In genomic region chr16:57628008-57628781, GRCh38 we compare ENCODE assay signal across 8 cellular contexts. TPM values are rescaled to one million over a fixed set of nuclear protein-coding genes. Genes with fewer than 3 reads are reported as not detected.
DNase-seq lines count a peak whose midpoint lies in the region; ATAC-seq and TF ChIP-seq lines count a peak whose summit lies in the region.

Gene ADGRG1, plus strand, starts transcription at chr16:57628630. Its CDS starts 21,658 bp downstream, at chr16:57650288.

- H3K27me3 ChIP-seq in neural cell (ENCODE audit: insufficient read depth, low read depth, low read length): no peaks in the 10 kb centered on the region

- no peak for ATAC-seq in GM18520 (IDR thresholded peaks at IDR 0.05; ENCODE audit: unreplicated experiment)

- DNase-seq in GM10248 (ENCODE audit: extremely low spot score): peak; percentile 47
- peak; percentile 96 for DNase-seq in NCI-H460 (ENCODE audit: extremely low read depth, low read depth)
- peak; percentile 84 for DNase-seq in activated effector memory CD4-positive, alpha-beta T cell treated with anti-CD3 and anti-CD28 coated beads, Interleukin-2, amount 50 U/mL, for 16 hours
- peak; percentile 94 to 97 for DNase-seq in foreskin fibroblast
- no peak for DNase-seq in activated gamma-delta T cell treated with Interleukin-2 at 50 U/mL for 16 hours

- no peak within 1 kb of the TSS for H2AFZ ChIP-seq in neural cell (ENCODE audit: low read depth, low read length)

- H3K79me2 ChIP-seq in neural cell (replicated peaks; ENCODE audit: insufficient read depth, low read length): no peaks in the 10 kb centered on the region

- no peak for TF ChIP-seq RAD21 in neural cell (conservative IDR thresholded peaks at IDR 0.05)

- no peaks in the 10 kb centered on the region for H3K9me2 ChIP-seq in neural cell (ENCODE audit: insufficient read depth, low read length)

- no peaks in the 10 kb centered on the region for H3F3A ChIP-seq in neural cell (ENCODE audit: insufficient read depth, low read length, poor library complexity, severe bottlenecking)

- peak within 1 kb of the TSS; percentile 16 for H3K9ac ChIP-seq in neural cell (ENCODE audit: low read length)

- TF ChIP-seq EP300 in neural cell (conservative IDR thresholded peaks at IDR 0.05; ENCODE audit: poor library complexity, severe bottlenecking): no peak

- CTCF ChIA-PET in GM10248 (lab: Yijun Ruan, JAX): interaction anchor here (1.2 to 6.2 kb wide), 6 partner anchors 13 to 37 kb away, joined by 3 to 32 read pairs (median 6); no protein-coding TSS in a partner anchor

- TF ChIP-seq CTCF in GM10248 (IDR thresholded peaks at IDR 0.05; ENCODE audit: control extremely low read depth, extremely low read depth, low read depth, missing control alignments): no peak
- TF ChIP-seq CTCF in foreskin fibroblast (IDR thresholded peaks at IDR 0.05; ENCODE audit: low read depth, low read length): no peak
- no peak for TF ChIP-seq CTCF in neural cell (IDR thresholded peaks at IDR 0.05; ENCODE audit: poor library complexity, severe bottlenecking)

- H3K4me3 ChIP-seq in foreskin fibroblast (ENCODE audit: low read depth in 1 of 2, low read length in 2 of 2): peak within 1 kb of the TSS; percentile 25 to 52
- no peak within 1 kb of the TSS for H3K4me3 ChIP-seq in neural cell (ENCODE audit: low read length)

- H3K36me3 ChIP-seq in neural cell (ENCODE audit: insufficient read depth, low read length): no peaks in the 10 kb centered on the region

- POLR2A ChIA-PET in GM10248 (lab: Yijun Ruan, JAX): no interaction called here

- no peak within 1 kb of the TSS for H3K4me2 ChIP-seq in neural cell (ENCODE audit: low read length)

- no peaks in the 10 kb centered on the region for H4K20me1 ChIP-seq in neural cell (ENCODE audit: insufficient read depth)

- H3K9me3 ChIP-seq in neural cell (ENCODE audit: low read length): no peaks in the 10 kb centered on the region

- H3K27ac ChIP-seq in neural cell (ENCODE audit: low read length) (no peak within 1 kb of the TSS), temporal lobe (ENCODE audit: low read depth, low read length) (peak within 1 kb of the TSS; percentile 80)

TF ChIP-seq in neural cell, 6 proteins besides CTCF, POLR2A, EP300 and RAD21:
- TF ChIP-seq MXI1 (conservative IDR thresholded peaks at IDR 0.05; ENCODE audit: poor library complexity, severe bottlenecking) (no peak), SMC3 (conservative IDR thresholded peaks at IDR 0.05; ENCODE audit: poor library complexity) (no peak), TAF1 (IDR thresholded peaks at IDR 0.05; ENCODE audit: low read depth) (no peak), REST (IDR thresholded peaks at IDR 0.05; ENCODE audit: borderline replicate concordance) (no peak), EZH2 (IDR thresholded peaks at IDR 0.05; ENCODE audit: borderline replicate concordance, insufficient read depth, low read length, poor library complexity, severe bottlenecking) (no peak), POLR2AphosphoS5 (IDR thresholded peaks at IDR 0.05) (no peak)

RNA-seq across cellular contexts. Expression of gene ADGRG1, which starts in this region (rescaled TPM):
- 15.1 and 20.2 TPM in 2 replicates for total RNA-seq in NCI-H460 (2014; rRNA removed; shearing (Covaris generic))
- 11.1 and 12.2 TPM in 2 replicates for polyA plus RNA-seq in NCI-H460 (2014; cell fraction: nucleus; rRNA removed)
- polyA plus RNA-seq in neural cell: 80.6 and 86.8 TPM in 2 replicates
- polyA minus RNA-seq in neural cell: 122 and 124 TPM in 2 replicates
- 47.0 TPM for total RNA-seq in temporal lobe
